1 cellular context compared by ENCODE assay signal in genomic region chr17:29005936-29006438, GRCh38.
A peak's percentile ranks its signal among the peaks of the same experiment; 100 is the strongest.
TF ChIP-seq lines count a peak whose summit lies in the region.

SEZ6 (minus strand) TSS chr17:29006033; CDS start chr17:29005869, 164 bp downstream.

TF ChIP-seq in HepG2, 621 proteins besides CTCF, POLR2A, EP300 and RAD21 (continued from another document and continues in another):
- TF ChIP-seq HIC2 (CRISPR knock-in tag; IDR thresholded peaks at IDR 0.05; ENCODE audit: low read depth) (no peak; the same call in 1 of the 2 replicates), ZNF800 (CRISPR knock-in tag; IDR thresholded peaks at IDR 0.05) (peak; percentile 74; the same call in 1 of the 2 replicates), JDP2 (CRISPR knock-in tag; IDR thresholded peaks at IDR 0.05; ENCODE audit: borderline replicate concordance) (peak; percentile 90; the same call in 1 of the 2 replicates), ZBTB25 (CRISPR knock-in tag; IDR thresholded peaks at IDR 0.05) (peak; percentile 92), ZNF496 (CRISPR knock-in tag; IDR thresholded peaks at IDR 0.05; ENCODE audit: insufficient replicate concordance) (no peak), ZBTB7B (CRISPR knock-in tag; IDR thresholded peaks at IDR 0.05) (peak; percentile 76), LBX2 (CRISPR knock-in tag; IDR thresholded peaks at IDR 0.05; ENCODE audit: borderline replicate concordance) (peak; percentile 69; the same call in 1 of the 2 replicates), CC2D1A (CRISPR knock-in tag; IDR thresholded peaks at IDR 0.05) (no peak), TEAD3 (CRISPR knock-in tag; optimal IDR thresholded peaks at IDR 0.05; ENCODE audit: borderline replicate concordance) (peak; percentile 60), DMTF1 (CRISPR knock-in tag; IDR thresholded peaks at IDR 0.05) (no peak), ZEB1 (IDR thresholded peaks at IDR 0.05; ENCODE audit: insufficient replicate concordance, low read depth) (no peak), CENPX (CRISPR knock-in tag; IDR thresholded peaks at IDR 0.05) (no peak), ZNF672 (CRISPR knock-in tag; IDR thresholded peaks at IDR 0.05) (peak; percentile 71; the same call in 1 of the 2 replicates), SP1 (IDR thresholded peaks at IDR 0.05) (no peak), SP1 (CRISPR knock-in tag; IDR thresholded peaks at IDR 0.05) (0 out of 2 replicates have a peak, but pooled peaks have one; percentile 58), ZNF296 (CRISPR knock-in tag; conservative IDR thresholded peaks at IDR 0.05) (no peak), CCDC6 (CRISPR knock-in tag; IDR thresholded peaks at IDR 0.05) (peak; percentile 96), ZBTB3 (CRISPR knock-in tag; IDR thresholded peaks at IDR 0.05; ENCODE audit: borderline replicate concordance, low read depth) (no peak; the same call in 1 of the 2 replicates), ZNF543 (CRISPR knock-in tag; IDR thresholded peaks at IDR 0.05) (peak; percentile 83), ZSCAN21 (CRISPR knock-in tag; IDR thresholded peaks at IDR 0.05; ENCODE audit: borderline replicate concordance) (peak; percentile 92), CHD4 (IDR thresholded peaks at IDR 0.05; ENCODE audit: borderline replicate concordance, low read length) (no peak), ZNF382 (CRISPR knock-in tag; IDR thresholded peaks at IDR 0.05; ENCODE audit: borderline replicate concordance) (no peak), RBM39 (IDR thresholded peaks at IDR 0.05; ENCODE audit: low read depth, low read length, poor library complexity, severe bottlenecking) (no peak), ATRX (CRISPR knock-in tag; IDR thresholded peaks at IDR 0.05; ENCODE audit: borderline replicate concordance) (no peak), HMG20B (CRISPR knock-in tag; conservative IDR thresholded peaks at IDR 0.05) (peak; percentile 76), E2F2 (CRISPR knock-in tag; IDR thresholded peaks at IDR 0.05; ENCODE audit: borderline replicate concordance) (peak; percentile 93; the same call in 1 of the 2 replicates), ATF3 (CRISPR knock-in tag; IDR thresholded peaks at IDR 0.05) (peak; percentile 84), RFXANK (CRISPR knock-in tag; IDR thresholded peaks at IDR 0.05) (peak; percentile 58; the same call in 1 of the 2 replicates), TGIF2 (CRISPR knock-in tag; IDR thresholded peaks at IDR 0.05) (peak; percentile 97), CBX1 (IDR thresholded peaks at IDR 0.05; ENCODE audit: low read depth) (no peak), CREBL2 (CRISPR knock-in tag; IDR thresholded peaks at IDR 0.05; ENCODE audit: borderline replicate concordance) (0 out of 2 replicates have a peak, but pooled peaks have one; percentile 58), CERS6 (CRISPR knock-in tag; IDR thresholded peaks at IDR 0.05) (no peak), GMEB2 (CRISPR knock-in tag; IDR thresholded peaks at IDR 0.05; ENCODE audit: low read depth) (no peak), ASH2L (IDR thresholded peaks at IDR 0.05; ENCODE audit: insufficient read length, low read depth, low read length) (no peak), ZSCAN9 (CRISPR knock-in tag; IDR thresholded peaks at IDR 0.05; ENCODE audit: borderline replicate concordance) (peak; percentile 97), NFE2 (CRISPR knock-in tag; IDR thresholded peaks at IDR 0.05) (no peak), SCMH1 (CRISPR knock-in tag; IDR thresholded peaks at IDR 0.05; ENCODE audit: borderline replicate concordance) (no peak), ZBTB1 (CRISPR knock-in tag; IDR thresholded peaks at IDR 0.05; ENCODE audit: borderline replicate concordance) (peak; percentile 62; the same call in 1 of the 2 replicates), SETDB1 (CRISPR knock-in tag; IDR thresholded peaks at IDR 0.05; ENCODE audit: borderline replicate concordance) (no peak), ZNF772 (CRISPR knock-in tag; IDR thresholded peaks at IDR 0.05) (peak; percentile 95), ZSCAN29 (CRISPR knock-in tag; conservative IDR thresholded peaks at IDR 0.05) (no peak), ARNT2 (CRISPR knock-in tag; IDR thresholded peaks at IDR 0.05; ENCODE audit: low read depth) (peak; percentile 99), ZNF878 (CRISPR knock-in tag; IDR thresholded peaks at IDR 0.05) (peak; percentile 88), ZNF660 (CRISPR knock-in tag; IDR thresholded peaks at IDR 0.05; ENCODE audit: borderline replicate concordance, low read depth) (no peak), REL (CRISPR knock-in tag; conservative IDR thresholded peaks at IDR 0.05) (peak; percentile 95), MTERF4 (CRISPR knock-in tag; IDR thresholded peaks at IDR 0.05) (peak; percentile 91; the same call in 1 of the 2 replicates), ATAD3A (CRISPR knock-in tag; IDR thresholded peaks at IDR 0.05) (0 out of 2 replicates have a peak, but pooled peaks have one; percentile 40), ZNF749 (CRISPR knock-in tag; IDR thresholded peaks at IDR 0.05; ENCODE audit: borderline replicate concordance) (peak; percentile 88; the same call in 1 of the 2 replicates), FOXJ3 (CRISPR knock-in tag; IDR thresholded peaks at IDR 0.05; ENCODE audit: borderline replicate concordance) (no peak), ZNF737 (CRISPR knock-in tag; IDR thresholded peaks at IDR 0.05; ENCODE audit: borderline replicate concordance) (no peak), HOXA7 (CRISPR knock-in tag; IDR thresholded peaks at IDR 0.05) (no peak), ZFP37 (CRISPR knock-in tag; IDR thresholded peaks at IDR 0.05; ENCODE audit: borderline replicate concordance) (peak; percentile 74; the same call in 1 of the 2 replicates), ZBTB10 (CRISPR knock-in tag; IDR thresholded peaks at IDR 0.05; ENCODE audit: borderline replicate concordance) (peak; percentile 87; the same call in 1 of the 2 replicates)
